ENCODE assay signal across 17 cellular contexts in the genomic region with DNA sequence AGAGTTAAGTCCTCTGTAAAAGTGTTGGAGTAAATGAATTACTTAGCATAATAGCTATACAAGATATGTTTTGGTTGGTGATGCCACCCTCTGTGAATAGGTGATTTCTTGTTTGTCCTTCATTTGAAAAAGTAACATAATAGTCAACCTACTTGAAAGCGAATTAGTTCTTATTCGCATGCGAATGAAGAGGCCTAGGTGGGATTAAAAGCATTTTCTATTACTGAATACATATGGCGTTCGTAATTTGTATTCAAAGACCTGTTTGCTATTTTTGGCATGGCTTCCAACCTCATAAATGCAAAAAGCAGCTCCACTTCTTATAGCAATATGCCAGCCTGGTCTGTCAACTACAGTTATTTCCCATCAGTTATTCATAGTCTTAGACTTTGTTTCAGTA.
DNase-seq lines count a peak whose midpoint lies in the region; ATAC-seq, FAIRE-seq and TF ChIP-seq lines count a peak whose summit lies in the region.
"Had no signal": no experiment of that assay in that cellular context is flagged by ENCODE, and none has a peak within 500 bp of the region (broad histone marks: within the 10 kb centered on the region; RNA-seq: fewer than 3 reads in every experiment).

No MANE protein-coding gene starts in this region.

- H3K27me3 Mint-ChIP-seq in glutamatergic neuron (ENCODE audit: unreplicated experiment), result peaks cover 1% of the 10 kb centered on the region
- peaks cover 0 to 11% of the 10 kb centered on the region in 2 donors for H3K27me3 Mint-ChIP-seq in effector memory CD8-positive, alpha-beta T cell

- DNase-seq in NCI-H524 (lab: John Stamatoyannopoulos, UW), result peak; percentile 32 to 70
- no peak for DNase-seq in NCI-H524 treated with DMSO at 0.1 percent for 48 hours (lab: John Stamatoyannopoulos, UW)
- DNase-seq in NCI-H69 (lab: John Stamatoyannopoulos, UW), result peak; percentile 18
- DNase-seq in glutamatergic neuron, result no peak
- no peak for DNase-seq in effector memory CD8-positive, alpha-beta T cell
- DNase-seq in urothelium cell line (ENCODE audit: low spot score), result no peak
- DNase-seq: 8988T; AML-193; Caco-2; CD8-positive, alpha-beta memory T cell; DMS79; H7; HFFc6 had no signal

- no peaks in the 10 kb centered on the region for H3K9me3 Mint-ChIP-seq in glutamatergic neuron (ENCODE audit: unreplicated experiment)
- no peaks in the 10 kb centered on the region for H3K9me3 Mint-ChIP-seq in effector memory CD8-positive, alpha-beta T cell
- H3K9me3 Mint-ChIP-seq: CD8-positive, alpha-beta memory T cell; HFFc6 had no signal

- H3K4me3 Mint-ChIP-seq in glutamatergic neuron (ENCODE audit: unreplicated experiment), result no peak overlapping the region
- no peak overlapping the region for H3K4me3 Mint-ChIP-seq in effector memory CD8-positive, alpha-beta T cell
- H3K4me3 Mint-ChIP-seq: CD8-positive, alpha-beta memory T cell; HFFc6 had no signal

- peak overlapping the region; percentile 6 for H3K27ac Mint-ChIP-seq in glutamatergic neuron (ENCODE audit: unreplicated experiment)
- no peak overlapping the region for H3K27ac Mint-ChIP-seq in effector memory CD8-positive, alpha-beta T cell
- H3K27ac Mint-ChIP-seq: CD8-positive, alpha-beta memory T cell; HFFc6 had no signal

- no peak for FAIRE-seq in urothelium cell line (lab: Jason Lieb, UNC)
- FAIRE-seq: GM12878, GM18507, K562 had no signal

- H3K36me3 Mint-ChIP-seq in glutamatergic neuron (ENCODE audit: unreplicated experiment), result no peaks in the 10 kb centered on the region
- no peaks in the 10 kb centered on the region for H3K36me3 Mint-ChIP-seq in effector memory CD8-positive, alpha-beta T cell (ENCODE audit: insufficient read depth)
- H3K36me3 Mint-ChIP-seq: CD8-positive, alpha-beta memory T cell had no signal

- H3K4me1 Mint-ChIP-seq in glutamatergic neuron (ENCODE audit: low read depth, unreplicated experiment), result peaks cover 64% of the 10 kb centered on the region
- H3K4me1 Mint-ChIP-seq in effector memory CD8-positive, alpha-beta T cell (ENCODE audit: low read depth in 2 of 2), result no peaks in the 10 kb centered on the region
- H3K4me1 Mint-ChIP-seq: CD8-positive, alpha-beta memory T cell had no signal

- TF ChIP-seq CTCF in glutamatergic neuron (IDR thresholded peaks at IDR 0.05; ENCODE audit: partially characterized antibody, unreplicated experiment), result no peak

- no peak for ATAC-seq in effector memory CD8-positive, alpha-beta T cell (replicated peaks)
- ATAC-seq in HG02798 (IDR thresholded peaks at IDR 0.05; ENCODE audit: poor library complexity, unreplicated experiment), result no peak
- ATAC-seq: GM12878, K562 had no signal

Comparison
In these comparisons a context has a peak if more than half of its experiments do, and no peak if none do; other contexts are left out.
1. DNase-seq: peak in NCI-H524 (2 of 2) and NCI-H69 (single experiment); none in NCI-H524 treated with DMSO at 0.1 percent for 48 hours (single experiment), glutamatergic neuron (single experiment), effector memory CD8-positive, alpha-beta T cell (0 of 3) and urothelium cell line (single experiment).